Comparison of ENCODE assay signal across 8 cellular contexts in genomic region chr7:43926193-43927043, GRCh38. TPM values are rescaled to one million over a fixed set of nuclear protein-coding genes. Genes with fewer than 3 reads are reported as not detected.
DNase-seq lines count a peak whose midpoint lies in the region; ATAC-seq, FAIRE-seq and TF ChIP-seq lines count a peak whose summit lies in the region.

UBE2D4 (plus strand) TSS chr7:43926436; CDS start chr7:43926533, 97 bp downstream.

- H3K27me3 ChIP-seq in adipocyte (replicated peaks; ENCODE audit: control insufficient read depth, insufficient read depth, low read length) (no peaks in the 10 kb centered on the region), heart left ventricle (no peaks in the 10 kb centered on the region), upper lobe of right lung (no peaks in the 10 kb centered on the region)

- CTCF ChIA-PET in T-cell (lab: Charles Lee) = interaction anchor here in 1 of 2 donors (0.6 to 1.0 kb wide), 3 partner anchors 21 to 570 kb away, joined by 3 to 5 read pairs (median 3); no protein-coding TSS in a partner anchor

- no peaks in the 10 kb centered on the region for H3K9me3 Mint-ChIP-seq in T-cell

- H3K4me3 ChIP-seq in adipocyte (ENCODE audit: low read length) (peak within 1 kb of the TSS; percentile 83), heart left ventricle (peak within 1 kb of the TSS; percentile 53 to 96 (median 76)), upper lobe of right lung (peak within 1 kb of the TSS; percentile 79)

- H3K36me3 ChIP-seq in adipocyte (ENCODE audit: control insufficient read depth, insufficient read depth, low read length, severe bottlenecking) (no peaks in the 10 kb centered on the region), heart left ventricle (no peaks in the 10 kb centered on the region), upper lobe of right lung (no peaks in the 10 kb centered on the region)

- DNase-seq in GM12892 (ENCODE audit: insufficient read length) = peak; percentile 83
- peak; percentile 85 for DNase-seq in NCI-H1105 treated with DMSO at 0.1 percent for 48 hours (lab: John Stamatoyannopoulos, UW)
- peak; percentile 76 to 91 (median 85) for DNase-seq in T-cell
- DNase-seq in adipocyte (ENCODE audit: low read depth) = peak; percentile 87
- peak; percentile 83 to 92 (median 88) for DNase-seq in heart left ventricle
- peak; percentile 95 for DNase-seq in posterior vena cava (ENCODE audit: low spot score)
- peak; percentile 96 for DNase-seq in upper lobe of right lung

- H3K9me3 ChIP-seq in adipocyte (ENCODE audit: control insufficient read depth, low read length) (no peaks in the 10 kb centered on the region), heart left ventricle (no peaks in the 10 kb centered on the region), upper lobe of right lung (no peaks in the 10 kb centered on the region)

- TF ChIP-seq POLR2A in GM12892 (IDR thresholded peaks at IDR 0.05; ENCODE audit: low read depth, low read length) (peak; percentile 95), heart left ventricle (IDR thresholded peaks at IDR 0.05) (peak; percentile 71 to 89)

- peak within 1 kb of the TSS; percentile 88 for H3K9ac ChIP-seq in adipocyte (ENCODE audit: low read length)

- peak; percentile 92 for FAIRE-seq in GM12892 (lab: Jason Lieb, UNC)

- H3K36me3 Mint-ChIP-seq in T-cell = no peaks in the 10 kb centered on the region

- H3K27ac ChIP-seq in heart left ventricle (peak within 1 kb of the TSS; percentile 83 to 99 (median 94)), upper lobe of right lung (peak within 1 kb of the TSS; percentile 95)

- TF ChIP-seq CTCF in heart left ventricle (IDR thresholded peaks at IDR 0.05) (peak in 3 of 12 donors; percentile 16 to 24 (median 18)), upper lobe of right lung (IDR thresholded peaks at IDR 0.05) (peak; percentile 12)

- 0 to 1% (median 1%) methylated on average over 45 to 79 of the region's 79 CpGs for WGBS in heart left ventricle, 4 donors

- ATAC-seq in HG02678 (IDR thresholded peaks at IDR 0.05; ENCODE audit: unreplicated experiment) (peak; percentile 90), T-cell (replicated peaks in 1 of 4) (peak; percentile 91 to 93 (median 92)), heart left ventricle (peak; percentile 79 to 97 (median 96)), upper lobe of right lung (peak; percentile 97)

- peak within 1 kb of the TSS; percentile 86 to 93 (median 88) for H3K4me3 Mint-ChIP-seq in T-cell

- peaks cover 5% of the 10 kb centered on the region for H3K4me1 ChIP-seq in adipocyte (ENCODE audit: control insufficient read depth, insufficient read depth, low read length)
- peaks cover 0 to 20% (median 15%) of the 10 kb centered on the region in 12 donors for H3K4me1 ChIP-seq in heart left ventricle
- peaks cover 11% of the 10 kb centered on the region for H3K4me1 ChIP-seq in upper lobe of right lung

- H3K27ac Mint-ChIP-seq in T-cell = peak within 1 kb of the TSS; percentile 92 to 94

- POLR2A ChIA-PET in T-cell (lab: Charles Lee) = interaction anchor here in 1 of 2 donors (0.5 to 0.6 kb wide), 2 partner anchors 21 to 123 kb away, joined by 3 to 5 read pairs; no protein-coding TSS in a partner anchor

- H3K27me3 Mint-ChIP-seq in T-cell = no peaks in the 10 kb centered on the region

- H3K4me1 Mint-ChIP-seq in T-cell = peaks cover 33 to 47% (median 36%) of the 10 kb centered on the region in 3 donors

- intact Hi-C loops in heart left ventricle (cut with DNase I) (loop anchor here in 2 of 10 donors (5.0 kb wide), 2 partner anchors 54 to 59 kb away; partner anchors contain the start of gene MRPS24 (in 1 of the 2)), posterior vena cava (cut with DNase I) (no loop called here), upper lobe of right lung (cut with DNase I) (no loop called here)

RNA-seq across cellular contexts. Expression of gene UBE2D4, which starts in this region (rescaled TPM):
- 11.0 TPM for polyA plus RNA-seq in GM12892 (2012; ENCODE audit: missing spikeins)
- total RNA-seq in T-cell (10 to 100 TPM in 3 of 5 donors, 1 to 10 TPM in 2; 6.7 to 12.8 (median 10.4) TPM), heart left ventricle (10 to 100 TPM; 35.1 to 69.8 (median 43.5) TPM), posterior vena cava (10 to 100 TPM; 23.7 to 33.0 TPM), upper lobe of right lung (27.2 TPM)
- polyA plus RNA-seq in heart left ventricle = 10 to 100 TPM; 29.4 to 41.1 TPM

Comparison
In these comparisons a context has a peak if more than half of its experiments do, and no peak if none do; other contexts are left out.
1. Peak in every context shown above with its lines: DNase-seq, ATAC-seq, H3K4me3 ChIP-seq and H3K27ac ChIP-seq.